In the genomic region with DNA sequence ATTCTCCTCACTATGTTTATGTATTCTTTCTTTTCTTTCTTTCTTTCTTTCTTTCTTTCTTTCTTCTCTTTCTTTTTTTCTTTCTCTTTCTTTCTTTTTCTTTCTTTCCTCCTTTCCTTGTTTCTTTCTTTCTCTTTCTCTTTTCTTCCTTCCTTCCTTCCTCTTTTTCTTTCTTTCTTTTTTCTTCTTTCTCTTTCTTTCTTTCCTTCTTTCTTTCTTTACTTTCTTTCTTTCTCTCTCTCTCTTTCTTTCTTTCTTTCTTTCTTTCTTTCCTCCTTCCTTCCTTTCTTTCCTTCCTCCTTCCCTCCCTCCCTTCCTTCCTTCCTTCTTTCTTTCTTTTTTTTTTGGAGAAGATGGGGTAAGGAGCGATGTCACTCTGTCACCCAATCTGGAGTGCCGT, we compare ENCODE assay signal across 27 cellular contexts.
"Had no signal": no experiment of that assay in that cellular context is flagged by ENCODE, and none has a peak within 500 bp of the region (broad histone marks: within the 10 kb centered on the region; RNA-seq: fewer than 3 reads in every experiment).

No MANE protein-coding gene starts in this region.

- H3K9ac ChIP-seq: neural progenitor cell, parathyroid adenoma had no signal

- H3K36me3 ChIP-seq: neural progenitor cell, ovary, right lobe of liver, sigmoid colon, stomach, thoracic aorta, thyroid gland, tibial nerve, upper lobe of left lung, vagina had no signal

- H3K4me1 Mint-ChIP-seq: nephron; neural progenitor cell; stimulated activated effector memory CD8-positive, alpha-beta T cell treated with anti-CD3 and anti-CD28 coated beads, Interleukin-12 subunit alpha, Interleukin-12 subunit beta, amount 100 ng/mL, for 72 hours; stimulated activated naive B cell treated with anti-CD40 and anti-IgM and Interleukin-4, amounts not matched to agents 10 μg/mL and 1 μg/mL and 100 μg/mL, for 72 hours had no signal

- ATAC-seq: psoas muscle; right cardiac atrium; right lobe of liver; stimulated activated effector memory CD8-positive, alpha-beta T cell treated with anti-CD3 and anti-CD28 coated beads, Interleukin-12 subunit alpha, Interleukin-12 subunit beta, amount 100 ng/mL, for 72 hours; stimulated activated naive B cell treated with anti-CD40 and anti-IgM and Interleukin-4, amounts not matched to agents 10 μg/mL and 1 μg/mL and 100 μg/mL, for 72 hours had no signal

- H3K27me3 Mint-ChIP-seq: progenitor cell of endocrine pancreas; stimulated activated naive B cell treated with anti-CD40 and anti-IgM and Interleukin-4, amounts not matched to agents 10 μg/mL and 1 μg/mL and 100 μg/mL, for 72 hours; stimulated activated naive CD8-positive, alpha-beta T cell treated with anti-CD3 and anti-CD28 coated beads, Interleukin-15, Interleukin-2, amounts not matched to agents 100 ng/mL and 50 ng/mL, for 24 hours had no signal

- H3K4me3 Mint-ChIP-seq: nephron; neural progenitor cell; stimulated activated effector memory CD8-positive, alpha-beta T cell treated with anti-CD3 and anti-CD28 coated beads, Interleukin-12 subunit alpha, Interleukin-12 subunit beta, amount 100 ng/mL, for 72 hours; stimulated activated naive B cell treated with anti-CD40 and anti-IgM and Interleukin-4, amounts not matched to agents 10 μg/mL and 1 μg/mL and 100 μg/mL, for 72 hours; stimulated activated naive CD8-positive, alpha-beta T cell treated with anti-CD3 and anti-CD28 coated beads, Interleukin-15, Interleukin-2, amounts not matched to agents 100 ng/mL and 50 ng/mL, for 24 hours had no signal

- H3K27me3 ChIP-seq: neural progenitor cell, ovary, right lobe of liver, sigmoid colon, stomach, thyroid gland, tibial nerve, upper lobe of left lung, vagina had no signal

- H3K9me3 Mint-ChIP-seq: neural progenitor cell; stimulated activated naive B cell treated with anti-CD40 and anti-IgM and Interleukin-4, amounts not matched to agents 10 μg/mL and 1 μg/mL and 100 μg/mL, for 72 hours had no signal

- H3K27ac Mint-ChIP-seq: nephron; neural progenitor cell; progenitor cell of endocrine pancreas; stimulated activated effector memory CD8-positive, alpha-beta T cell treated with anti-CD3 and anti-CD28 coated beads, Interleukin-12 subunit alpha, Interleukin-12 subunit beta, amount 100 ng/mL, for 72 hours; stimulated activated naive B cell treated with anti-CD40 and anti-IgM and Interleukin-4, amounts not matched to agents 10 μg/mL and 1 μg/mL and 100 μg/mL, for 72 hours; stimulated activated naive CD8-positive, alpha-beta T cell treated with anti-CD3 and anti-CD28 coated beads, Interleukin-15, Interleukin-2, amounts not matched to agents 100 ng/mL and 50 ng/mL, for 24 hours had no signal

- H3K27ac ChIP-seq: neural progenitor cell, ovary, parathyroid adenoma, psoas muscle, right lobe of liver, sigmoid colon, stomach, thoracic aorta, thyroid gland, tibial nerve, upper lobe of left lung, vagina had no signal

- H2AFZ ChIP-seq: neural progenitor cell, parathyroid adenoma had no signal

- H3K4me1 ChIP-seq: neural progenitor cell, parathyroid adenoma, psoas muscle, right lobe of liver, sigmoid colon, stomach, thyroid gland, tibial nerve, upper lobe of left lung, vagina had no signal

- FAIRE-seq: small intestine, urothelium cell line had no signal

- H3K36me3 Mint-ChIP-seq: neural progenitor cell; stimulated activated effector memory CD8-positive, alpha-beta T cell treated with anti-CD3 and anti-CD28 coated beads, Interleukin-12 subunit alpha, Interleukin-12 subunit beta, amount 100 ng/mL, for 72 hours; stimulated activated naive B cell treated with anti-CD40 and anti-IgM and Interleukin-4, amounts not matched to agents 10 μg/mL and 1 μg/mL and 100 μg/mL, for 72 hours had no signal

- H3K79me2 ChIP-seq: parathyroid adenoma had no signal

- H3K4me3 ChIP-seq: neural progenitor cell, ovary, psoas muscle, right lobe of liver, sigmoid colon, stomach, thoracic aorta, thyroid gland, tibial nerve, upper lobe of left lung, vagina had no signal

- H3K4me2 ChIP-seq: neural progenitor cell had no signal

- H3K9me3 ChIP-seq: ovary, psoas muscle, right lobe of liver, sigmoid colon, stomach, thoracic aorta, thyroid gland, tibial nerve, upper lobe of left lung, vagina had no signal

- DNase-seq: occipital lobe; ovary; psoas muscle; right lobe of liver; sigmoid colon; small intestine; stimulated activated CD4-positive, alpha-beta T cell treated with anti-CD3 and anti-CD28 coated beads, Interleukin-15, amount 100 ng/mL, for 24 hours; stimulated activated CD4-positive, alpha-beta T cell treated with anti-CD3 and anti-CD28 coated beads, Interleukin-2, amount 100 ng/mL, for 24 hours; stimulated activated CD4-positive, alpha-beta T cell treated with anti-CD3 and anti-CD28 coated beads, Interleukin-2, amount 100 ng/mL, for 48 hours; stimulated activated CD4-positive, alpha-beta T cell treated with anti-CD3 and anti-CD28 coated beads, Interleukin-4, amount 100 ng/mL, for 24 hours; stimulated activated naive B cell treated with anti-CD40 and anti-IgM and Interleukin-4, amounts not matched to agents 10 μg/mL and 1 μg/mL and 100 μg/mL, for 72 hours; stimulated activated naive CD4-positive, alpha-beta T cell treated with Interleukin-2 at 50 U/mL for 16 hours; stomach; thyroid gland; trophoblast cell; upper lobe of left lung had no signal
